Comparison of ENCODE assay signal across 33 cellular contexts in the genomic region with DNA sequence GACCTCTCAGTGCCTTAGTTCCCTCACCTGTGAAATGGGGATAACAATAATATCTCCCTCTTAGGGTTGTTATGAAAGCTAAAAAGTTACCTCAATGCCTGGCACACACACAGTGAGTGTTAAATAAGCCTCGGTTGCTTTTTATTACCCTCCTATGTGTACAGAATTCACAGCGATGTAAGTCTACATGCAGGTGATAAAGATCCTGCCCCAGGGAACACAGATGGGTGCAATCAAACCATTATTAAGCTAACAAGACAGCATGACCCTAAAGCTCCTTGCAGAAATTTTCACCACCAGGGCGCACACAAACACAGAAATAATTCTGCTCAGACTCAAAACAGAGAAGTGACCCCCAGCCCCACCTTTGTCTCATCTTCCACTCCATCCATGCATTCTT.
"Had no signal": no experiment of that assay in that cellular context is flagged by ENCODE, and none has a peak within 500 bp of the region (broad histone marks: within the 10 kb centered on the region; RNA-seq: fewer than 3 reads in every experiment).

No MANE protein-coding gene starts in this region.

- DNase-seq: activated CD4-positive, alpha-beta T cell treated with anti-CD3 and anti-CD28 coated beads for 48 hours; activated CD4-positive, alpha-beta T cell treated with anti-CD3 and anti-CD28 coated beads, Interleukin-2, amount 50 U/mL, for 48 hours; activated CD8-positive, alpha-beta memory T cell treated with anti-CD3 and anti-CD28 coated beads, Interleukin-2, amount 50 U/mL, for 4 hours; activated effector memory CD4-positive, alpha-beta T cell treated with anti-CD3 and anti-CD28 coated beads, Interleukin-2, amount 50 U/mL, for 16 hours; activated naive CD4-positive, alpha-beta T cell treated with anti-CD3 and anti-CD28 coated beads for 36 hours; activated naive CD8-positive, alpha-beta T cell treated with anti-CD3 and anti-CD28 coated beads for 36 hours; activated T-cell treated with anti-CD3 and anti-CD28 coated beads, Interleukin-2, amount 50 U/mL, for 1 hour; adrenal gland; aorta; body of pancreas; dermis blood vessel endothelial cell; effector CD4-positive, alpha-beta T cell; islet precursor cell; naive thymus-derived CD8-positive, alpha-beta T cell; occipital lobe; psoas muscle; sigmoid colon; small intestine; stimulated activated CD4-positive, alpha-beta T cell treated with anti-CD3 and anti-CD28 coated beads, Interleukin-1b, Interleukin-23, amount 100 ng/mL, for 48 hours; stimulated activated CD4-positive, alpha-beta T cell treated with anti-CD3 and anti-CD28 coated beads, Interleukin-4, amount 100 ng/mL, for 4 hours; stimulated activated CD8-positive, alpha-beta memory T cell treated with anti-CD3 and anti-CD28 coated beads, Interleukin-4, amount 100 ng/mL, for 48 hours; stimulated activated naive CD8-positive, alpha-beta T cell treated with anti-CD3 and anti-CD28 coated beads, Interleukin-15, amount 100 ng/mL, for 72 hours; T-helper 9 cell; thyroid gland; upper lobe of right lung; WERI-Rb-1 had no signal

- H3K27ac ChIP-seq: adrenal gland, body of pancreas, epithelial cell of prostate, hepatocyte, neural progenitor cell, parathyroid adenoma, psoas muscle, sigmoid colon, thyroid gland, upper lobe of right lung, WERI-Rb-1 had no signal

- H2AFZ ChIP-seq: hepatocyte, neural progenitor cell, parathyroid adenoma had no signal

- H3K27ac Mint-ChIP-seq: activated naive CD4-positive, alpha-beta T cell treated with anti-CD3 and anti-CD28 coated beads for 36 hours; activated naive CD8-positive, alpha-beta T cell treated with anti-CD3 and anti-CD28 coated beads for 36 hours; activated T-helper 1 cell treated with anti-CD3 and anti-CD28 coated beads, Interleukin-12 subunit alpha, Interleukin-12 subunit beta, Interleukin-2, Interleukin-4 antibody, amounts not matched to agents 30 ng/mL and 10 ng/mL and 1 ng/mL, durations not matched to agents 14 hours and 24 hours and 36 hours; mesothelial cell of epicardium; naive thymus-derived CD8-positive, alpha-beta T cell; neural progenitor cell; stimulated activated memory B cell treated with anti-CD40 and anti-IgM and Interleukin-4, amounts not matched to agents 10 μg/mL and 1 μg/mL and 100 μg/mL, for 72 hours had no signal

- H3K4me1 Mint-ChIP-seq: activated naive CD8-positive, alpha-beta T cell treated with anti-CD3 and anti-CD28 coated beads for 36 hours; stimulated activated memory B cell treated with anti-CD40 and anti-IgM and Interleukin-4, amounts not matched to agents 10 μg/mL and 1 μg/mL and 100 μg/mL, for 72 hours; stimulated activated naive CD8-positive, alpha-beta T cell treated with anti-CD3 and anti-CD28 coated beads, Interleukin-15, amount 100 ng/mL, for 72 hours had no signal

- H3K4me3 ChIP-seq: adrenal gland, body of pancreas, hepatocyte, neural progenitor cell, psoas muscle, sigmoid colon, thyroid gland, upper lobe of right lung had no signal

- H3K79me2 ChIP-seq: hepatocyte, parathyroid adenoma had no signal

- H3K9ac ChIP-seq: neural progenitor cell, parathyroid adenoma had no signal

- H3K4me2 ChIP-seq: hepatocyte, neural progenitor cell had no signal

- H3K27me3 ChIP-seq: body of pancreas, neural progenitor cell, sigmoid colon, thyroid gland had no signal

- H3K36me3 ChIP-seq: adrenal gland, neural progenitor cell, sigmoid colon, thyroid gland, upper lobe of right lung, WERI-Rb-1 had no signal

- H3K9me3 ChIP-seq: adrenal gland, body of pancreas, psoas muscle, sigmoid colon, thyroid gland, upper lobe of right lung had no signal

- H3K4me3 Mint-ChIP-seq: activated naive CD4-positive, alpha-beta T cell treated with anti-CD3 and anti-CD28 coated beads for 36 hours; activated naive CD8-positive, alpha-beta T cell treated with anti-CD3 and anti-CD28 coated beads for 36 hours; activated T-helper 1 cell treated with anti-CD3 and anti-CD28 coated beads, Interleukin-12 subunit alpha, Interleukin-12 subunit beta, Interleukin-2, Interleukin-4 antibody, amounts not matched to agents 30 ng/mL and 10 ng/mL and 1 ng/mL, durations not matched to agents 14 hours and 24 hours and 36 hours; mesothelial cell of epicardium; naive thymus-derived CD8-positive, alpha-beta T cell; neural progenitor cell; stimulated activated memory B cell treated with anti-CD40 and anti-IgM and Interleukin-4, amounts not matched to agents 10 μg/mL and 1 μg/mL and 100 μg/mL, for 72 hours; stimulated activated naive CD8-positive, alpha-beta T cell treated with anti-CD3 and anti-CD28 coated beads, Interleukin-15, amount 100 ng/mL, for 72 hours had no signal

- H3K4me1 ChIP-seq: adrenal gland, neural progenitor cell, parathyroid adenoma, psoas muscle, sigmoid colon, thyroid gland had no signal

- H3K9me3 Mint-ChIP-seq: activated naive CD4-positive, alpha-beta T cell treated with anti-CD3 and anti-CD28 coated beads for 36 hours; activated naive CD8-positive, alpha-beta T cell treated with anti-CD3 and anti-CD28 coated beads for 36 hours; activated T-helper 1 cell treated with anti-CD3 and anti-CD28 coated beads, Interleukin-12 subunit alpha, Interleukin-12 subunit beta, Interleukin-2, Interleukin-4 antibody, amounts not matched to agents 30 ng/mL and 10 ng/mL and 1 ng/mL, durations not matched to agents 14 hours and 24 hours and 36 hours; mesothelial cell of epicardium; naive thymus-derived CD8-positive, alpha-beta T cell; neural progenitor cell; stimulated activated memory B cell treated with anti-CD40 and anti-IgM and Interleukin-4, amounts not matched to agents 10 μg/mL and 1 μg/mL and 100 μg/mL, for 72 hours; stimulated activated naive CD8-positive, alpha-beta T cell treated with anti-CD3 and anti-CD28 coated beads, Interleukin-15, amount 100 ng/mL, for 72 hours had no signal

- H3K36me3 Mint-ChIP-seq: activated naive CD8-positive, alpha-beta T cell treated with anti-CD3 and anti-CD28 coated beads for 36 hours; mesothelial cell of epicardium; naive thymus-derived CD8-positive, alpha-beta T cell; neural progenitor cell; stimulated activated memory B cell treated with anti-CD40 and anti-IgM and Interleukin-4, amounts not matched to agents 10 μg/mL and 1 μg/mL and 100 μg/mL, for 72 hours had no signal
